Comparison of ENCODE assay signal across 17 cellular contexts in the genomic region with DNA sequence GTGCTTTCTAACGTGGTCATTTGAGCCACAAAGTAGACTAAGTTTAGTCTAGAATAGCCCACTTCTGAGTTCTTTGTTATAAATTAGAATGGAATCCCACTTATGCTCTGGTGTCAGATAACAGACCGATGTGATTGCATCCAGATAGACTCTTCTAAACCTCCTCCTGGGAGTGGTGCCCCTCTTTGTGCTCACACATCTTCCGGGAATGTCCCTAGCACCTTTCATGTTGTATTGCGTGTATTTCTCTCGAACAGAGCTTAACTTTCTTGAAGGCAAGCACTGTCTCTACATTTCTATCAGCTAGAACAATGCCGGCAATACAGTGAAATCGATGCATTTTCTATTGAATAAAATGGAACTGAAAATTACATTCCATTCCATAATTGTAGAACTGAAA. TPM values are rescaled to one million over a fixed set of nuclear protein-coding genes. Genes with fewer than 3 reads are reported as not detected.
A peak's percentile ranks its signal among the peaks of the same experiment; 100 is the strongest.
DNase-seq lines count a peak whose midpoint lies in the region; ATAC-seq and TF ChIP-seq lines count a peak whose summit lies in the region.
"Had no signal": no experiment of that assay in that cellular context is flagged by ENCODE, and none has a peak within 500 bp of the region (broad histone marks: within the 10 kb centered on the region; RNA-seq: fewer than 3 reads in every experiment).

No MANE protein-coding gene starts in this region.

- in situ Hi-C loops in HAP-1 (cut with MboI; ENCODE audit: low sequenced_read_pairs): no loop called here

- H3K4me3 ChIP-seq in HAP-1: no peak overlapping the region
- no peak overlapping the region for H3K4me3 ChIP-seq in hepatocyte
- H3K4me3 ChIP-seq: BLaER1 treated with 17β-estradiol and CSF1 and Interleukin-3, amounts not matched to agents 10 nM and 100 nM; dorsolateral prefrontal cortex had no signal

- H3K36me3 ChIP-seq in HAP-1 (replicated peaks): no peaks in the 10 kb centered on the region
- H3K36me3 ChIP-seq in hepatocyte (replicated peaks; ENCODE audit: insufficient read depth, low read depth): no peaks in the 10 kb centered on the region
- H3K36me3 ChIP-seq: BLaER1 treated with 17β-estradiol and CSF1 and Interleukin-3, amounts not matched to agents 10 nM and 100 nM had no signal

- peaks cover 9% of the 10 kb centered on the region for H3K4me1 Mint-ChIP-seq in chondrocyte (ENCODE audit: low read depth)
- H3K4me1 Mint-ChIP-seq: natural killer cell had no signal

- H3K27ac Mint-ChIP-seq in chondrocyte (ENCODE audit: unreplicated experiment): no peak overlapping the region
- H3K27ac Mint-ChIP-seq: natural killer cell had no signal

- H3K27me3 ChIP-seq in HAP-1 (ENCODE audit: low read depth) (no peaks in the 10 kb centered on the region), hepatocyte (no peaks in the 10 kb centered on the region)
- H3K27me3 ChIP-seq: BLaER1 treated with 17β-estradiol and CSF1 and Interleukin-3, amounts not matched to agents 10 nM and 100 nM; dorsolateral prefrontal cortex; foreskin keratinocyte had no signal

- no peak for ATAC-seq in GM18517 (IDR thresholded peaks at IDR 0.05; ENCODE audit: unreplicated experiment)
- ATAC-seq: foreskin keratinocyte, natural killer cell had no signal

- H3K27me3 Mint-ChIP-seq in chondrocyte (ENCODE audit: low read depth): no peaks in the 10 kb centered on the region

- H3K4me2 ChIP-seq in hepatocyte: peak overlapping the region; percentile 8
- H3K4me2 ChIP-seq: BLaER1 treated with 17β-estradiol and CSF1 and Interleukin-3, amounts not matched to agents 10 nM and 100 nM had no signal

- H3K4me1 ChIP-seq in HAP-1 (peaks cover 47% of the 10 kb centered on the region), hepatocyte (ENCODE audit: insufficient read depth) (no peaks in the 10 kb centered on the region)
- H3K4me1 ChIP-seq: foreskin keratinocyte had no signal

- WGBS in hepatocyte (ENCODE audit: low lambda C conversion rate, missing lambda C conversion rate): 19% methylated on average over 7 of the region's 7 CpGs

- H3K79me2 ChIP-seq in hepatocyte: no peaks in the 10 kb centered on the region

- no peaks in the 10 kb centered on the region for H3K36me3 Mint-ChIP-seq in chondrocyte (ENCODE audit: low read depth)
- H3K36me3 Mint-ChIP-seq: natural killer cell had no signal

- no peaks in the 10 kb centered on the region for H4K20me1 ChIP-seq in hepatocyte (ENCODE audit: insufficient read depth, poor library complexity, severe bottlenecking)
- H4K20me1 ChIP-seq: BLaER1 treated with 17β-estradiol and CSF1 and Interleukin-3, amounts not matched to agents 10 nM and 100 nM had no signal

- no peaks in the 10 kb centered on the region for H3K9me3 Mint-ChIP-seq in chondrocyte (ENCODE audit: low read depth)
- H3K9me3 Mint-ChIP-seq: natural killer cell had no signal

- no peak overlapping the region for H3K27ac ChIP-seq in hepatocyte
- H3K27ac ChIP-seq: BLaER1 treated with 17β-estradiol and CSF1 and Interleukin-3, amounts not matched to agents 10 nM and 100 nM; dorsolateral prefrontal cortex; foreskin keratinocyte had no signal

- H3K9me2 ChIP-seq in hepatocyte (replicated peaks; ENCODE audit: insufficient read depth): no peaks in the 10 kb centered on the region

- H3K9me3 ChIP-seq in HAP-1 (no peaks in the 10 kb centered on the region), hepatocyte (ENCODE audit: low read depth) (no peaks in the 10 kb centered on the region)
- H3K9me3 ChIP-seq: BLaER1 treated with 17β-estradiol and CSF1 and Interleukin-3, amounts not matched to agents 10 nM and 100 nM had no signal

- peak overlapping the region; percentile 8 for H2AFZ ChIP-seq in hepatocyte

- no peak for TF ChIP-seq CTCF in hepatocyte (IDR thresholded peaks at IDR 0.05; ENCODE audit: poor library complexity)
- no peak for TF ChIP-seq CTCF in chondrocyte (IDR thresholded peaks at IDR 0.05)

- DNase-seq in HAP-1 (ENCODE audit: low spot score in 2 of 2) (peak; percentile 59 to 78), NCI-H748 (lab: John Stamatoyannopoulos, UW; ENCODE audit: unreplicated experiment) (peak; percentile 67), hepatocyte (ENCODE audit: low spot score) (no peak), non-pigmented ciliary epithelial cell (ENCODE audit: low read depth) (peak; percentile 45), chondrocyte (ENCODE audit: low spot score) (no peak), NCI-H128 (lab: John Stamatoyannopoulos, UW; ENCODE audit: unreplicated experiment) (no peak), NAMALWA (ENCODE audit: low spot score) (no peak)
- DNase-seq: activated CD4-positive, alpha-beta T cell treated with anti-CD3 and anti-CD28 coated beads, Interleukin-2, amount 50 U/mL, for 1 hour; DND-41; dorsolateral prefrontal cortex; foreskin keratinocyte; KG1; natural killer cell; retina; stimulated activated CD4-positive, alpha-beta T cell treated with anti-CD3 and anti-CD28 coated beads, Interleukin-4, amount 100 ng/mL, for 1 hour had no signal

- H3K4me3 Mint-ChIP-seq in chondrocyte (ENCODE audit: unreplicated experiment): no peak overlapping the region
- H3K4me3 Mint-ChIP-seq: natural killer cell had no signal

RNA-seq across cellular contexts. Expression of gene CP, which starts 23.0 kb away (rescaled TPM):
- total RNA-seq in hepatocyte (22.3 and 26.4 TPM in 2 replicates), chondrocyte (not detected in 3 replicates)
- polyA plus RNA-seq in hepatocyte: 6.5 and 12.5 TPM in 2 replicates
- total RNA-seq: foreskin keratinocyte, natural killer cell had no signal
- polyA plus RNA-seq: foreskin keratinocyte had no signal

Comparison
In these comparisons a context has a peak if more than half of its experiments do, and no peak if none do; other contexts are left out.
1. DNase-seq: peak in HAP-1 (2 of 2), NCI-H748 (single experiment) and non-pigmented ciliary epithelial cell (single experiment); none in hepatocyte (single experiment), chondrocyte (single experiment), NCI-H128 (single experiment) and NAMALWA (single experiment).
2. RNA of gene CP, which starts 23.0 kb away (total RNA-seq): 22.3 to 26.4 TPM in hepatocyte; not detected in chondrocyte; every median in the first group is over 10 times any median in the second.